8 cellular contexts compared by ENCODE assay signal in the genomic region with DNA sequence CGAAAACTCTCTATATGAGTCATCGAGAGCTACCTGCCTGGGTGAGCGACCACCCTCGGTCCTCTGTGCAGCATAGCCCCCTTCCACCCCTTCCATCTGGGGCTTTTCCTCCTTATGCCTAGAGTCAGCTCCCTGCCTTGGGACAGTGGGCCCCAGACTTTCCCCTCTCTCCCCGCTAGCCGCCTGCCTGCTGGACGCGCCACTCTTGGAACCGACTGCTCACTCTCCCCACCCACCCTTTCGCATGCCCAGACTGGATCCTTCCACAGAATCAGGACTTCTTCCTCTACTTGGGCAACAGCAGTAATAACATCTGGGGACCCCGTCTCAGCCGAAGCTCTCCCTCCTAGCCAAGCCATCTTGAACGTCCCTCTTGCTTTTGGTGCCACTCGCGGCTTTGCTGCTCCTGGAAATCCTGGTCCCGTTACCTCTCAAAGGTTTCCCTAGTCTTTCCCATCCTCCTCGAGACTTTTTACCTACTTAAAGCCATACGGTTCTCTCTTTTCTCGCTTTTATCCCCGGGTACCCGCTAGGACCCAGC. TPM values are rescaled to one million over a fixed set of nuclear protein-coding genes. Genes with fewer than 3 reads are reported as not detected.
DNase-seq lines count a peak whose midpoint lies in the region; ATAC-seq and TF ChIP-seq lines count a peak whose summit lies in the region.

No MANE protein-coding gene starts in this region.

- H3K27me3 Mint-ChIP-seq in Caco-2 (ENCODE audit: insufficient read depth, unreplicated experiment): no peaks in the 10 kb centered on the region

- peak overlapping the region; percentile 92 for H3K9ac ChIP-seq in HUES6 (ENCODE audit: low read length)
- peak overlapping the region; percentile 53 for H3K9ac ChIP-seq in smooth muscle cell (ENCODE audit: low read depth)

- no peak for ATAC-seq in GM18519 (IDR thresholded peaks at IDR 0.05; ENCODE audit: low FRiP score, unreplicated experiment)
- no peak for ATAC-seq in HG03432 (IDR thresholded peaks at IDR 0.05; ENCODE audit: unreplicated experiment)

- H3F3A ChIP-seq in smooth muscle cell (ENCODE audit: low read depth): peaks cover 14% of the 10 kb centered on the region

- peak overlapping the region; percentile 89 for H3K4me3 Mint-ChIP-seq in Caco-2 (ENCODE audit: unreplicated experiment)

- WGBS in adrenal gland, 4 donors: 0 to 1% (median 0%) methylated on average over 20 to 21 of the region's 21 CpGs
- WGBS in smooth muscle cell (ENCODE audit: low lambda C conversion rate): under 1% methylated on average over 20 of the region's 21 CpGs

- H3K4me1 Mint-ChIP-seq in Caco-2 (ENCODE audit: low read depth, unreplicated experiment): peaks cover 35% of the 10 kb centered on the region

- H3K36me3 ChIP-seq in Caco-2 (ENCODE audit: control insufficient read depth, insufficient read depth, low read length) (peaks cover 7% of the 10 kb centered on the region), HUES6 (ENCODE audit: control insufficient read depth, insufficient read depth, low read length) (peaks cover 34% of the 10 kb centered on the region), adrenal gland (replicated peaks in 1 of 2) (peaks cover 0 to 35% of the 10 kb centered on the region in 2 donors), smooth muscle cell (ENCODE audit: low read depth) (no peaks in the 10 kb centered on the region)

- peak overlapping the region; percentile 91 for H3K27ac Mint-ChIP-seq in Caco-2 (ENCODE audit: unreplicated experiment)

- POLR2A ChIA-PET in Caco-2 (lab: Charles Lee): interaction anchor here (0.5 to 2.0 kb wide), 11 partner anchors 11 to 93 kb away, joined by 3 to 27 read pairs (median 11); partner anchors contain the start of genes MYL6, MYL6B, PA2G4 and RNF41

- H3K4me2 ChIP-seq in smooth muscle cell: peak overlapping the region; percentile 90

- H3K4me3 ChIP-seq in Caco-2 (ENCODE audit: low read depth, low read length) (peak overlapping the region; percentile 75), HUES6 (ENCODE audit: low read depth, low read length) (peak overlapping the region; percentile 98), adrenal gland (peak overlapping the region; percentile 19 to 71 (median 42)), iPS-11a (ENCODE audit: low read depth, low read length) (peak overlapping the region; percentile 96), smooth muscle cell (peak overlapping the region; percentile 82)

- H3K27me3 ChIP-seq in Caco-2 (replicated peaks; ENCODE audit: control insufficient read depth, insufficient read depth, low read length): no peaks in the 10 kb centered on the region
- no peaks in the 10 kb centered on the region for H3K27me3 ChIP-seq in HUES6 (ENCODE audit: control insufficient read depth, insufficient read depth, low read length)
- no peaks in the 10 kb centered on the region for H3K27me3 ChIP-seq in adrenal gland
- no peaks in the 10 kb centered on the region for H3K27me3 ChIP-seq in smooth muscle cell (ENCODE audit: low read depth)

- CTCF ChIA-PET in Caco-2 (lab: Charles Lee): interaction anchor here (0.6 to 2.8 kb wide), 13 partner anchors 9 to 508 kb away, joined by 3 to 66 read pairs (median 5); partner anchors contain the start of genes MYL6, MYL6B, RNF41 and SMARCC2

- H3K36me3 Mint-ChIP-seq in Caco-2 (ENCODE audit: insufficient read depth, unreplicated experiment): peaks cover 62% of the 10 kb centered on the region

- peaks cover 29% of the 10 kb centered on the region for H3K4me1 ChIP-seq in Caco-2
- peaks cover 18% of the 10 kb centered on the region for H3K4me1 ChIP-seq in HUES6 (ENCODE audit: control insufficient read depth, insufficient read depth, low read length)
- peaks cover 13 to 47% of the 10 kb centered on the region in 2 donors for H3K4me1 ChIP-seq in adrenal gland (replicated peaks in 1 of 2)
- peaks cover 21% of the 10 kb centered on the region for H3K4me1 ChIP-seq in smooth muscle cell (ENCODE audit: low read depth)

- intact Hi-C loops in Caco-2 (cut with micrococcal nuclease; ENCODE audit: unreplicated experiment) (loop anchor here (1.0 kb wide), 3 partner anchors 9 to 29 kb away; partner anchors contain the start of gene MYL6B), adrenal gland (cut with DNase I) (loop anchor here in 1 of 2 donors (5.0 kb wide), 1 partner anchor 34 kb away; no protein-coding TSS in a partner anchor)

- TF ChIP-seq CTCF in Caco-2 (IDR thresholded peaks at IDR 0.05; ENCODE audit: insufficient read depth in 1 of 2, low read depth in 1 of 2, low read length in 1 of 2, severe bottlenecking in 1 of 2, unreplicated experiment in 1 of 2) (no peak), adrenal gland (IDR thresholded peaks at IDR 0.05) (no peak), smooth muscle cell (IDR thresholded peaks at IDR 0.05; ENCODE audit: borderline replicate concordance, insufficient read depth, poor library complexity, severe bottlenecking) (no peak)

- H3K27ac ChIP-seq in HUES6 (ENCODE audit: low read depth, low read length) (peak overlapping the region; percentile 91), adrenal gland (peak overlapping the region in 4 of 5 donors; percentile 69 to 92 (median 80)), smooth muscle cell (ENCODE audit: low read depth) (peak overlapping the region; percentile 64)

- H2AFZ ChIP-seq in smooth muscle cell (ENCODE audit: low read depth): peak overlapping the region; percentile 10

- BruUV-seq in Caco-2 (replicated peaks; lab: Mats Ljungman, UMichigan): no TSS peak

- no peaks in the 10 kb centered on the region for H4K20me1 ChIP-seq in smooth muscle cell (ENCODE audit: low read depth)

- TF ChIP-seq POLR2A in adrenal gland (IDR thresholded peaks at IDR 0.05): no peak

- DNase-seq in Caco-2: no peak
- DNase-seq in adrenal gland: peak in 3 of 7 donors; percentile 39 to 46 (median 44)
- peak; percentile 46 for DNase-seq in smooth muscle cell (lab: John Stamatoyannopoulos, UW; ENCODE audit: unreplicated experiment)
- no peak for DNase-seq in NCI-H748 treated with DMSO at 0.1 percent for 48 hours (lab: John Stamatoyannopoulos, UW)

- H3K9me3 ChIP-seq in Caco-2: no peaks in the 10 kb centered on the region
- H3K9me3 ChIP-seq in HUES6 (ENCODE audit: control insufficient read depth, insufficient read depth, low read depth, low read length): no peaks in the 10 kb centered on the region
- H3K9me3 ChIP-seq in adrenal gland (replicated peaks in 1 of 3): no peaks in the 10 kb centered on the region
- no peaks in the 10 kb centered on the region for H3K9me3 ChIP-seq in smooth muscle cell (replicated peaks; ENCODE audit: low read depth)

- H3K79me2 ChIP-seq in smooth muscle cell (ENCODE audit: low read depth): peaks cover 14% of the 10 kb centered on the region

- no peaks in the 10 kb centered on the region for H3K9me3 Mint-ChIP-seq in Caco-2 (ENCODE audit: unreplicated experiment)

RNA-seq across cellular contexts. Expression of gene ESYT1, which starts 0.7 kb away (rescaled TPM):
- 70.4 and 79.0 TPM in 2 replicates for total RNA-seq in Caco-2 (2022)
- total RNA-seq in adrenal gland: 100 to 1,000 TPM in 7 of 8 donors, 10 to 100 TPM in 1; 95.5 to 156 (median 127) TPM
- 100 to 1,000 TPM in 1 of 3 donors, 10 to 100 TPM in 2; 27.2 to 103 (median 35.4) TPM for polyA plus RNA-seq in adrenal gland
- total RNA-seq in smooth muscle cell: 76.0 and 87.7 TPM in 2 replicates
- 69.5 and 77.0 TPM in 2 replicates for polyA plus RNA-seq in smooth muscle cell

RNA-seq across cellular contexts. Expression of gene ZC3H10, which starts 10.7 kb away (rescaled TPM):
- total RNA-seq in Caco-2 (2022): 3.5 and 4.4 TPM in 2 replicates
- total RNA-seq in adrenal gland: 10 to 100 TPM in 3 of 8 donors, 1 to 10 TPM in 5; 4.3 to 15.0 (median 8.8) TPM
- 1 to 10 TPM; 2.2 to 5.5 (median 5.0) TPM for polyA plus RNA-seq in adrenal gland
- 1.9 and 6.7 TPM in 2 replicates for total RNA-seq in smooth muscle cell
- 2.8 TPM in 2 replicates for polyA plus RNA-seq in smooth muscle cell

RNA-seq across cellular contexts. Expression of gene RPL41, which starts 12.3 kb away (rescaled TPM):
- 3,009 and 3,051 TPM in 2 replicates for total RNA-seq in Caco-2 (2022)
- 1,000 to 10,000 TPM; 1,635 to 4,364 (median 3,125) TPM for total RNA-seq in adrenal gland
- 1,000 to 10,000 TPM; 2,153 to 6,204 (median 2,446) TPM for polyA plus RNA-seq in adrenal gland
- 2,929 and 3,246 TPM in 2 replicates for total RNA-seq in smooth muscle cell
- 2,414 and 2,571 TPM in 2 replicates for polyA plus RNA-seq in smooth muscle cell

RNA-seq across cellular contexts. Expression of gene MYL6B, which starts 23.6 kb away (rescaled TPM):
- total RNA-seq in Caco-2 (2022): 40.5 and 44.8 TPM in 2 replicates
- total RNA-seq in adrenal gland: 10 to 100 TPM; 28.0 to 89.3 (median 60.0) TPM
- 100 to 1,000 TPM in 2 of 3 donors, 10 to 100 TPM in 1; 33.4 to 129 (median 118) TPM for polyA plus RNA-seq in adrenal gland
- total RNA-seq in smooth muscle cell: 44.5 and 59.0 TPM in 2 replicates
- 107 and 121 TPM in 2 replicates for polyA plus RNA-seq in smooth muscle cell

RNA-seq across cellular contexts. Expression of gene PA2G4, which starts 24.4 kb away (rescaled TPM):
- 178 and 190 TPM in 2 replicates for total RNA-seq in Caco-2 (2022)
- 100 to 1,000 TPM in 4 of 8 donors, 10 to 100 TPM in 4; 64.1 to 119 (median 95.8) TPM for total RNA-seq in adrenal gland
- polyA plus RNA-seq in adrenal gland: 100 to 1,000 TPM in 2 of 3 donors, 10 to 100 TPM in 1; 83.3 to 252 (median 106) TPM
- 88.6 and 118 TPM in 2 replicates for total RNA-seq in smooth muscle cell
- 99.8 and 113 TPM in 2 replicates for polyA plus RNA-seq in smooth muscle cell

Comparison
In these comparisons a context has a peak if more than half of its experiments do, and no peak if none do; other contexts are left out.
1. H3K4me3 ChIP-seq: peak in every context shown above with its lines; median percentile 98 in HUES6; 96 in iPS-11a; 82 in smooth muscle cell; 75 in Caco-2; 42 in adrenal gland.